7 cellular contexts compared by ENCODE assay signal in the genomic region with DNA sequence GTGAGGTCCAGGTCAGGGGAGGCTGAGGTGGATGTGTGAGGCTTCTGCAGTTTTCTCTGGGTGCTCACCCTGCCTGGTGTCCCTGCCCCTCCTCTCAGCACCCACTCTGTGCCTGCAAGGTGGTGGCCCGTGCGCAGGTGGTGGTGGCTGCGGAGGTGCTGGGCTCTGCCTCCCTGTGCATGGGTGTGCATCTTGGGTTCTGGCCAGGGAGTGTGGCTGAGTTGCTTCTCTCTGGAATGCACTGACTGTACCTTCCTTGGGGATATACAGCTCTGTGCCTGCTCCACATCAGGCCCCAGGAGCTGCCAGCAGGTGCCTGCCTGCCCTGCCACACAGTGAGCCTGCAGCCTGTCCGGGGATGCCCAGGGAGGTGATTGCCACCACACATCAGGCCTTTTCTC.
DNase-seq lines count a peak whose midpoint lies in the region; ATAC-seq, FAIRE-seq and TF ChIP-seq lines count a peak whose summit lies in the region.
"Not testable (repeated sequence)": the region's sequence is repeated elsewhere in the genome, so short reads cannot be mapped to it uniquely, and the experiment has no call there.

No MANE protein-coding gene starts in this region.

- not testable (repeated sequence) for H3K4me1 ChIP-seq in kidney (ENCODE audit: control insufficient read depth in 1 of 2, insufficient read depth in 1 of 2, low read depth in 1 of 2, low read length in 2 of 2); spleen

- not testable (repeated sequence) for H3K36me3 ChIP-seq in kidney (ENCODE audit: control insufficient read depth in 1 of 2, insufficient read depth in 2 of 2, low read length in 2 of 2); spleen

- FAIRE-seq in kidney (lab: Jason Lieb, UNC) = not testable (repeated sequence)

- peaks cover 98% of the 10 kb centered on the region for H3K27me3 Mint-ChIP-seq in activated naive CD4-positive, alpha-beta T cell treated with anti-CD3 and anti-CD28 coated beads, Interleukin-2, amount 10 ng/mL, durations not matched to agents 7 days and 5 days
- not testable (repeated sequence) for H3K27me3 Mint-ChIP-seq in glutamatergic neuron (ENCODE audit: unreplicated experiment); naive B cell

- peaks cover 0 to 12% (median 0%) of the 10 kb centered on the region in 7 donors for H3K27me3 ChIP-seq in spleen (replicated peaks in 1 of 7)

- not testable (repeated sequence) for H3K9me3 Mint-ChIP-seq in activated naive CD4-positive, alpha-beta T cell treated with anti-CD3 and anti-CD28 coated beads, Interleukin-2, amount 10 ng/mL, durations not matched to agents 7 days and 5 days; naive B cell
- peaks cover 13% of the 10 kb centered on the region for H3K9me3 Mint-ChIP-seq in glutamatergic neuron (ENCODE audit: unreplicated experiment)

- H3K4me1 Mint-ChIP-seq in activated naive CD4-positive, alpha-beta T cell treated with anti-CD3 and anti-CD28 coated beads, Interleukin-2, amount 10 ng/mL, durations not matched to agents 7 days and 5 days = peaks cover 33% of the 10 kb centered on the region
- H3K4me1 Mint-ChIP-seq in glutamatergic neuron (ENCODE audit: low read depth, unreplicated experiment); naive B cell: not testable (repeated sequence)

- not testable (repeated sequence) for H3K36me3 Mint-ChIP-seq in activated naive CD4-positive, alpha-beta T cell treated with anti-CD3 and anti-CD28 coated beads, Interleukin-2, amount 10 ng/mL, durations not matched to agents 7 days and 5 days; glutamatergic neuron (ENCODE audit: unreplicated experiment); naive B cell

- not testable (repeated sequence) for H3K27ac Mint-ChIP-seq in activated naive CD4-positive, alpha-beta T cell treated with anti-CD3 and anti-CD28 coated beads, Interleukin-2, amount 10 ng/mL, durations not matched to agents 7 days and 5 days; glutamatergic neuron (ENCODE audit: unreplicated experiment); naive B cell

- 70 to 79% (median 71%) methylated on average over 4 of the region's 4 CpGs for WGBS in spleen, 5 donors

- CTCF ChIA-PET in activated naive CD4-positive, alpha-beta T cell treated with anti-CD3 and anti-CD28 coated beads, Interleukin-2, amount 10 ng/mL, durations not matched to agents 7 days and 5 days (lab: Charles Lee) = not testable (repeated sequence)

- H3K9ac ChIP-seq in kidney (ENCODE audit: low read length in 2 of 2) = not testable (repeated sequence)

- not testable (repeated sequence) for TF ChIP-seq POLR2A in spleen (IDR thresholded peaks at IDR 0.05)

- intact Hi-C loops in kidney (cut with DNase I); spleen (cut with DNase I; ENCODE audit: low total_unique reads): not testable (repeated sequence)

- TF ChIP-seq CTCF in GM13976 (IDR thresholded peaks at IDR 0.05; ENCODE audit: borderline replicate concordance, control extremely low read depth, extremely low read depth, insufficient read depth, missing control alignments); glutamatergic neuron (IDR thresholded peaks at IDR 0.05; ENCODE audit: partially characterized antibody, unreplicated experiment); kidney (IDR thresholded peaks at IDR 0.05; ENCODE audit: borderline replicate concordance, extremely low read depth, insufficient read depth); spleen (IDR thresholded peaks at IDR 0.05 in 8 of 11, conservative IDR thresholded peaks at IDR 0.05 in 3 of 11): not testable (repeated sequence)

- DNase-seq in GM13976 (ENCODE audit: low spot score) = peak; percentile 1
- DNase-seq in activated CD4-positive, alpha-beta T cell treated with anti-CD3 and anti-CD28 coated beads for 48 hours = peak; percentile 2
- DNase-seq in activated naive CD4-positive, alpha-beta T cell treated with anti-CD3 and anti-CD28 coated beads, Interleukin-2, amount 10 ng/mL, durations not matched to agents 7 days and 5 days = peak; percentile 9
- peak; percentile 2 for DNase-seq in glutamatergic neuron
- peak; percentile 55 for DNase-seq in kidney
- not testable (repeated sequence) for DNase-seq in naive B cell
- DNase-seq in spleen = peak; percentile 43

- not testable (repeated sequence) for H3K4me3 ChIP-seq in kidney (ENCODE audit: low read length in 2 of 2)
- peak overlapping the region in 1 of 8 donors; percentile 44 for H3K4me3 ChIP-seq in spleen

- in situ Hi-C loops in GM13976 (cut with MboI; ENCODE audit: low sequenced_read_pairs, unreplicated experiment) = not testable (repeated sequence)

- peak in 1 of 2 donors; percentile 34 for ATAC-seq in naive B cell (ENCODE audit: low read depth in 2 of 2)

- H3K27ac ChIP-seq in kidney (ENCODE audit: low read depth in 2 of 2, low read length in 2 of 2) = not testable (repeated sequence)
- peak overlapping the region in 1 of 8 donors; percentile 42 for H3K27ac ChIP-seq in spleen

- H3K9me3 ChIP-seq in kidney (ENCODE audit: control insufficient read depth in 1 of 2, low read length in 2 of 2); spleen: not testable (repeated sequence)

- not testable (repeated sequence) for H3K4me3 Mint-ChIP-seq in activated naive CD4-positive, alpha-beta T cell treated with anti-CD3 and anti-CD28 coated beads, Interleukin-2, amount 10 ng/mL, durations not matched to agents 7 days and 5 days; glutamatergic neuron (ENCODE audit: unreplicated experiment)
- H3K4me3 Mint-ChIP-seq in naive B cell = peak overlapping the region; percentile 19 to 91 (median 82)
